Comparison of ENCODE assay signal across 1 cellular context in genomic region chr17:73069164-73069774, GRCh38.
TF ChIP-seq lines count a peak whose summit lies in the region.

No MANE protein-coding gene starts in this region.

TF ChIP-seq in SK-N-SH, 30 proteins besides CTCF, POLR2A, EP300 and RAD21 (continued from another document):
- TF ChIP-seq PBX3 (IDR thresholded peaks at IDR 0.05) (no peak), USF2 (IDR thresholded peaks at IDR 0.05; ENCODE audit: borderline replicate concordance, low read depth, low read length) (no peak), GABPA (IDR thresholded peaks at IDR 0.05; ENCODE audit: low read depth) (no peak), NRF1 (IDR thresholded peaks at IDR 0.05; ENCODE audit: low read depth, low read length) (no peak), MAX (IDR thresholded peaks at IDR 0.05; ENCODE audit: low read depth) (no peak)
TF ChIP-seq in SK-N-SH: peak in this region for 0.
